In the genomic region with DNA sequence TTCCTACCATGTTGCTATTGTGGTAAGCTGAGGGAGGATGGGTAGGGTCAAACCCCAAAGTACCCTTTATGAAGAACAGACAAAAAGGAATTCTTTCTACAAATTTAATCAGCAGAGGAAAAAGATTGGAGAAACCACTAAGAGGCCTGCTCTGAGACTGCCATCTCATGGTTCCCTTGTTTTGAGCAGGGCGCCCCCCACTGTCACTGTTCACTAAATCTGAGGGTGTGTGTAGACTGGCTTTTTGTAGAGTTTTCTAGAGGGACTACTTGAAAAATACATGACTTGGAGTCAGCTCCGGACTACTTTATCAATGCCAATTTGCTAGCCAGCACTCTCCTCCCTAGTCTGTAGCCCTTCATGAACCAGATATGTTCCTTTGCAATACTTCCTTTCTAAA, we compare ENCODE assay signal across 15 cellular contexts.
A peak's percentile ranks its signal among the peaks of the same experiment; 100 is the strongest.
DNase-seq lines count a peak whose midpoint lies in the region; ATAC-seq and TF ChIP-seq lines count a peak whose summit lies in the region.
"Had no signal": no experiment of that assay in that cellular context is flagged by ENCODE, and none has a peak within 500 bp of the region (broad histone marks: within the 10 kb centered on the region; RNA-seq: fewer than 3 reads in every experiment).

No MANE protein-coding gene starts in this region.

- H3K79me2 ChIP-seq in GM23338 (replicated peaks; ENCODE audit: insufficient read depth) (no peaks in the 10 kb centered on the region), OCI-LY3 (ENCODE audit: low read length) (no peaks in the 10 kb centered on the region), neural progenitor cell (ENCODE audit: low read depth) (no peaks in the 10 kb centered on the region)

- ATAC-seq in GM23338 (no peak), foreskin keratinocyte (no peak), HG02759 (IDR thresholded peaks at IDR 0.05; ENCODE audit: unreplicated experiment) (no peak)
- ATAC-seq: A549, HCT116 had no signal

- no peaks in the 10 kb centered on the region for H3K9me3 Mint-ChIP-seq in GM23338
- peaks cover 2% of the 10 kb centered on the region for H3K9me3 Mint-ChIP-seq in neural progenitor cell
- H3K9me3 Mint-ChIP-seq in MCF 10A (ENCODE audit: unreplicated experiment): no peaks in the 10 kb centered on the region
- H3K9me3 Mint-ChIP-seq: CD4-positive, alpha-beta T cell; HFFc6 had no signal

- BruUV-seq in MCF 10A (replicated peaks; lab: Mats Ljungman, UMichigan): no TSS peak

- H4K20me1 ChIP-seq in GM23338 (replicated peaks; ENCODE audit: insufficient read depth) (no peaks in the 10 kb centered on the region), OCI-LY3 (ENCODE audit: insufficient read depth, low read length) (no peaks in the 10 kb centered on the region), neural progenitor cell (ENCODE audit: low read depth) (no peaks in the 10 kb centered on the region)

- H2AFZ ChIP-seq in GM23338: no peak overlapping the region
- H2AFZ ChIP-seq in OCI-LY3 (ENCODE audit: low read depth, low read length): no peak overlapping the region
- no peak overlapping the region for H2AFZ ChIP-seq in neural progenitor cell (replicated peaks)

- H3K4me1 ChIP-seq in GM23338 (ENCODE audit: insufficient read depth): no peaks in the 10 kb centered on the region
- peaks cover 17% of the 10 kb centered on the region for H3K4me1 ChIP-seq in OCI-LY3 (ENCODE audit: low read length)
- H3K4me1 ChIP-seq in foreskin keratinocyte: no peaks in the 10 kb centered on the region
- no peaks in the 10 kb centered on the region for H3K4me1 ChIP-seq in neural progenitor cell
- H3K4me1 ChIP-seq: A549, Caco-2 had no signal

- H3K36me3 ChIP-seq in GM23338 (ENCODE audit: insufficient read depth) (no peaks in the 10 kb centered on the region), OCI-LY3 (replicated peaks; ENCODE audit: low read depth, low read length) (no peaks in the 10 kb centered on the region), neural progenitor cell (no peaks in the 10 kb centered on the region)

- POLR2A ChIA-PET in MCF 10A (lab: Yijun Ruan, JAX): no interaction called here

- H3K9me2 ChIP-seq in GM23338 (ENCODE audit: insufficient read depth): no peaks in the 10 kb centered on the region

- H3K36me3 Mint-ChIP-seq in GM23338 (ENCODE audit: low read depth) (no peaks in the 10 kb centered on the region), neural progenitor cell (no peaks in the 10 kb centered on the region), MCF 10A (ENCODE audit: insufficient read depth, unreplicated experiment) (no peaks in the 10 kb centered on the region)

- no peak overlapping the region for H3K4me3 Mint-ChIP-seq in GM23338
- no peak overlapping the region for H3K4me3 Mint-ChIP-seq in neural progenitor cell
- H3K4me3 Mint-ChIP-seq in MCF 10A (ENCODE audit: unreplicated experiment): no peak overlapping the region
- H3K4me3 Mint-ChIP-seq: CD4-positive, alpha-beta T cell; HFFc6 had no signal

- H3K27me3 Mint-ChIP-seq in GM23338 (ENCODE audit: insufficient read depth, low read depth, poor library complexity): peaks cover 2% of the 10 kb centered on the region
- H3K27me3 Mint-ChIP-seq in neural progenitor cell (ENCODE audit: insufficient read depth, low read depth): no peaks in the 10 kb centered on the region
- no peaks in the 10 kb centered on the region for H3K27me3 Mint-ChIP-seq in MCF 10A (ENCODE audit: insufficient read depth, unreplicated experiment)
- H3K27me3 Mint-ChIP-seq: CD4-positive, alpha-beta T cell had no signal

- H3K27ac Mint-ChIP-seq in GM23338 (no peak overlapping the region), neural progenitor cell (no peak overlapping the region), MCF 10A (ENCODE audit: low read depth, unreplicated experiment) (no peak overlapping the region)
- H3K27ac Mint-ChIP-seq: CD4-positive, alpha-beta T cell; HFFc6 had no signal

- H3K27me3 ChIP-seq in GM23338 (ENCODE audit: insufficient read depth): no peaks in the 10 kb centered on the region
- H3K27me3 ChIP-seq in OCI-LY3 (ENCODE audit: low read depth, low read length): no peaks in the 10 kb centered on the region
- no peaks in the 10 kb centered on the region for H3K27me3 ChIP-seq in foreskin keratinocyte
- H3K27me3 ChIP-seq in neural progenitor cell: no peaks in the 10 kb centered on the region

- H3K4me3 ChIP-seq in GM23338: no peak overlapping the region
- H3K4me3 ChIP-seq in OCI-LY3 (ENCODE audit: low read length): no peak overlapping the region
- H3K4me3 ChIP-seq in neural progenitor cell: no peak overlapping the region
- H3K4me3 ChIP-seq: A549 had no signal

- H3K27ac ChIP-seq in GM23338 (ENCODE audit: low read depth): no peak overlapping the region
- H3K27ac ChIP-seq in OCI-LY3 (ENCODE audit: low read length): no peak overlapping the region
- no peak overlapping the region for H3K27ac ChIP-seq in foreskin keratinocyte
- no peak overlapping the region for H3K27ac ChIP-seq in neural progenitor cell
- H3K27ac ChIP-seq: 22Rv1, A549, C4-2B had no signal

- TF ChIP-seq CTCF in GM23338 (conservative IDR thresholded peaks at IDR 0.05; ENCODE audit: low read depth in 2 of 2) (peak; percentile 38 to 56; a peak in 3 of 4 replicates), OCI-LY3 (IDR thresholded peaks at IDR 0.05; ENCODE audit: low read depth, low read length) (peak; percentile 18; the same call in 1 of the 2 replicates), foreskin keratinocyte (conservative IDR thresholded peaks at IDR 0.05) (peak; percentile 2), neural progenitor cell (IDR thresholded peaks at IDR 0.05) (peak; percentile 17), MCF 10A (IDR thresholded peaks at IDR 0.05; ENCODE audit: unreplicated experiment) (no peak)

- H3K4me1 Mint-ChIP-seq in GM23338 (no peaks in the 10 kb centered on the region), neural progenitor cell (no peaks in the 10 kb centered on the region), MCF 10A (ENCODE audit: insufficient read depth, unreplicated experiment) (no peaks in the 10 kb centered on the region)

- H3F3A ChIP-seq in GM23338 (replicated peaks; ENCODE audit: low read depth) (no peaks in the 10 kb centered on the region), neural progenitor cell (ENCODE audit: low read depth) (no peaks in the 10 kb centered on the region)

- CTCF ChIA-PET in MCF 10A (lab: Yijun Ruan, JAX): no interaction called here

- H3K9ac ChIP-seq in OCI-LY3 (ENCODE audit: low read length): no peak overlapping the region
- H3K9ac ChIP-seq in neural progenitor cell: no peak overlapping the region

- peak; percentile 36 for DNase-seq in GM23338 (ENCODE audit: low spot score)
- DNase-seq in foreskin keratinocyte: no peak
- no peak for DNase-seq in neural progenitor cell (ENCODE audit: low spot score)
- DNase-seq in kidney tubule cell (ENCODE audit: low spot score): no peak
- no peak for DNase-seq in MCF 10A (ENCODE audit: unreplicated experiment)
- DNase-seq: AML-193; Caco-2; CD4-positive, alpha-beta T cell; HFFc6 had no signal

- H3K4me2 ChIP-seq in GM23338: no peak overlapping the region
- H3K4me2 ChIP-seq in OCI-LY3 (ENCODE audit: low read length): no peak overlapping the region
- H3K4me2 ChIP-seq in neural progenitor cell: no peak overlapping the region
- H3K4me2 ChIP-seq: A549 had no signal

- intact Hi-C loops in MCF 10A (cut with micrococcal nuclease): no loop called here

- H3K9me3 ChIP-seq in OCI-LY3 (ENCODE audit: insufficient read depth, low read length) (no peaks in the 10 kb centered on the region), neural progenitor cell (ENCODE audit: low read depth) (no peaks in the 10 kb centered on the region)
- H3K9me3 ChIP-seq: A549, Caco-2 had no signal

TF ChIP-seq in GM23338, 12 proteins besides CTCF, POLR2A, EP300 and RAD21 (continues in another document):
- TF ChIP-seq ZNF331 (CRISPR knock-in tag; IDR thresholded peaks at IDR 0.05; ENCODE audit: low read depth) (no peak), POLR2AphosphoS5 (IDR thresholded peaks at IDR 0.05; ENCODE audit: low read depth) (no peak), EZH2phosphoT487 (IDR thresholded peaks at IDR 0.05; ENCODE audit: unreplicated experiment) (no peak), JUNB (IDR thresholded peaks at IDR 0.05; ENCODE audit: unreplicated experiment) (no peak), CREB1 (CRISPR knock-in tag; IDR thresholded peaks at IDR 0.05; ENCODE audit: low read depth) (no peak), ZNF114 (CRISPR knock-in tag; IDR thresholded peaks at IDR 0.05) (no peak), NANOG (IDR thresholded peaks at IDR 0.05; ENCODE audit: borderline replicate concordance) (no peak), EZH2 (IDR thresholded peaks at IDR 0.05; ENCODE audit: low read depth, unreplicated experiment) (no peak)
- TF ChIP-seq, protein P1, sequence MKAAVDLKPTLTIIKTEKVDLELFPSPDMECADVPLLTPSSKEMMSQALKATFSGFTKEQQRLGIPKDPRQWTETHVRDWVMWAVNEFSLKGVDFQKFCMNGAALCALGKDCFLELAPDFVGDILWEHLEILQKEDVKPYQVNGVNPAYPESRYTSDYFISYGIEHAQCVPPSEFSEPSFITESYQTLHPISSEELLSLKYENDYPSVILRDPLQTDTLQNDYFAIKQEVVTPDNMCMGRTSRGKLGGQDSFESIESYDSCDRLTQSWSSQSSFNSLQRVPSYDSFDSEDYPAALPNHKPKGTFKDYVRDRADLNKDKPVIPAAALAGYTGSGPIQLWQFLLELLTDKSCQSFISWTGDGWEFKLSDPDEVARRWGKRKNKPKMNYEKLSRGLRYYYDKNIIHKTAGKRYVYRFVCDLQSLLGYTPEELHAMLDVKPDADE (IDR thresholded peaks at IDR 0.05): no peak
